8 cellular contexts compared by ENCODE assay signal in the genomic region with DNA sequence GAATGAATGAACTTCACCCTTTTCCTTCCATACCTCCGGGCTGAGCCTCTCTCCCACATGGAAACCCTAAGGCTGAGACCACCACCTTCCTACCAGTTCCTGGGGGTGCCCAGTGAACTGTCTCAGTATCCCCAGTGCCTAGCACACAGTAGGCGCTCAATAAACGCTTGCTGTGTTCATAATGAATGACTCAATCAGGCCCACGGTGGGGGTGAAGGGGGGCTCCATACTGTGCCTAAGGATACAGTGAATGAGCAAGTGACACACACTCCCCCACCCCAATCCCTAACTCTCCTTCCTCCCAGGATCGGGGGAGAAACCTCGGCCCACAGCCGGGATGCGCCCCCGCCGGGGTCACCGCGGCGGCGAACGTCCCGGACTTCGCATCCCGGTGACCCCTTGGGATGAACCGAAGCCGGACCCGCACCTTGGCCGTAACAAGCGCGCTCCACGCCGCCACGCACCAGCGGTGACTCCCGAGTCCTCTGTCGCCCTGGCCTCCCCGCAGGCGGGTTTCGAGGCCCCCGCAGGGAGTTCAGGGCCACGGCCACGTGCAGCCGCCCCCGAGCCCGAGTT. TPM values are rescaled to one million over a fixed set of nuclear protein-coding genes. Genes with fewer than 3 reads are reported as not detected.
A peak's percentile ranks its signal among the peaks of the same experiment; 100 is the strongest.
DNase-seq lines count a peak whose midpoint lies in the region; ATAC-seq and TF ChIP-seq lines count a peak whose summit lies in the region.

No MANE protein-coding gene starts in this region.

- H3K27ac ChIP-seq in VCaP (peak overlapping the region; percentile 64; the same call in 1 of the 2 replicates), gastroesophageal sphincter (no peak overlapping the region)

- TF ChIP-seq POLR2A in gastroesophageal sphincter (IDR thresholded peaks at IDR 0.05) = no peak

- no peak for ATAC-seq in gastroesophageal sphincter
- no peak for ATAC-seq in GM19463 (IDR thresholded peaks at IDR 0.05; ENCODE audit: unreplicated experiment)

- H3K9ac ChIP-seq in ES-I3 (ENCODE audit: low read depth, low read length) = peak overlapping the region; percentile 81

- H3K4me3 ChIP-seq in gastroesophageal sphincter (peak overlapping the region; percentile 17 to 51), retinal pigment epithelial cell (ENCODE audit: low read length) (peak overlapping the region; percentile 54)

- H3K27me3 ChIP-seq in gastroesophageal sphincter = peaks cover 71% of the 10 kb centered on the region

- DNase-seq in retinal pigment epithelial cell (ENCODE audit: low read depth) (no peak), A172 (ENCODE audit: low spot score) (no peak), COLO829 (ENCODE audit: low spot score) (no peak), NCI-H146 (lab: John Stamatoyannopoulos, UW) (no peak)

- TF ChIP-seq CTCF in VCaP (conservative IDR thresholded peaks at IDR 0.05) = no peak
- TF ChIP-seq CTCF in gastroesophageal sphincter (IDR thresholded peaks at IDR 0.05) = no peak
- no peak for TF ChIP-seq CTCF in retinal pigment epithelial cell (conservative IDR thresholded peaks at IDR 0.05; ENCODE audit: low read depth, low read length)

- WGBS in gastroesophageal sphincter (ENCODE audit: low coverage in 1 of 2), 2 donors = 30% methylated on average over 2 of the region's 39 CpGs; no CpG with 5 or more reads in 1 of the 2 donors

- TF ChIP-seq EP300 in gastroesophageal sphincter (IDR thresholded peaks at IDR 0.05) = no peak

- no peaks in the 10 kb centered on the region for H3K36me3 ChIP-seq in ES-I3 (ENCODE audit: insufficient read depth, low read length)
- no peaks in the 10 kb centered on the region for H3K36me3 ChIP-seq in gastroesophageal sphincter

- H3K9me3 ChIP-seq in ES-I3 (ENCODE audit: control insufficient read depth, insufficient read depth, low read length) (no peaks in the 10 kb centered on the region), gastroesophageal sphincter (no peaks in the 10 kb centered on the region)

- H3K4me1 ChIP-seq in ES-I3 (ENCODE audit: insufficient read depth, low read length) (peaks cover 18% of the 10 kb centered on the region), gastroesophageal sphincter (peaks cover 0 to 19% (median 11%) of the 10 kb centered on the region in 3 donors)

RNA-seq across cellular contexts. Expression of a gene that starts 0.6 kb away (rescaled TPM):
- under 1 TPM in 3 of 4 donors, not detected in 1; 0.35 to 0.46 (median 0.40) TPM for total RNA-seq in gastroesophageal sphincter
- 6.2 and 12.4 TPM in 2 replicates for total RNA-seq in A172 (2014; rRNA removed; shearing (Covaris generic))
